ENCODE assay signal across 22 cellular contexts in genomic region chr2:135169900-135170753, GRCh38.
DNase-seq lines count a peak whose midpoint lies in the region; ATAC-seq and TF ChIP-seq lines count a peak whose summit lies in the region.
"Had no signal": no experiment of that assay in that cellular context is flagged by ENCODE, and none has a peak within 500 bp of the region (broad histone marks: within the 10 kb centered on the region; RNA-seq: fewer than 3 reads in every experiment).

No MANE protein-coding gene starts in this region.

- peak in 1 of 3 donors; percentile 44 for DNase-seq in CD4-positive, CD25-positive, alpha-beta regulatory T cell
- DNase-seq in HAP-1 (ENCODE audit: low spot score in 2 of 2): peak; percentile 61 to 74
- no peak for DNase-seq in activated CD4-positive, alpha-beta memory T cell treated with anti-CD3 and anti-CD28 coated beads, Interleukin-2, amount 10 ng/mL, durations not matched to agents 7 days and 5 days
- DNase-seq in effector memory CD8-positive, alpha-beta T cell: no peak
- no peak for DNase-seq in germinal center (ENCODE audit: low spot score)
- DNase-seq in Right ventricle myocardium superior: no peak
- DNase-seq in progenitor cell of endocrine pancreas (ENCODE audit: low spot score, unreplicated experiment): no peak
- DNase-seq: activated CD8-positive, alpha-beta memory T cell treated with anti-CD3 and anti-CD28 coated beads for 24 hours; activated effector memory CD4-positive, alpha-beta T cell treated with anti-CD3 and anti-CD28 coated beads, Interleukin-2, amount 50 U/mL, for 16 hours; body of pancreas; DND-41; HCEC 1CT; MG63; NCI-H2029; NCI-H526 treated with DMSO at 0.1 percent for 48 hours; ovary; sigmoid colon; stimulated activated naive B cell treated with anti-CD40 and anti-IgM and Interleukin-4, amounts not matched to agents 10 μg/mL and 1 μg/mL and 100 μg/mL, for 72 hours had no signal

- no peaks in the 10 kb centered on the region for H3K9me3 ChIP-seq in CD4-positive, CD25-positive, alpha-beta regulatory T cell (ENCODE audit: control insufficient read depth in 2 of 2, low read length in 2 of 2)
- no peaks in the 10 kb centered on the region for H3K9me3 ChIP-seq in HAP-1
- H3K9me3 ChIP-seq: body of pancreas, MG63, ovary, sigmoid colon, tibial nerve had no signal

- H3K9me3 Mint-ChIP-seq in CD4-positive, CD25-positive, alpha-beta regulatory T cell: no peaks in the 10 kb centered on the region
- no peaks in the 10 kb centered on the region for H3K9me3 Mint-ChIP-seq in activated CD4-positive, alpha-beta memory T cell treated with anti-CD3 and anti-CD28 coated beads, Interleukin-2, amount 10 ng/mL, durations not matched to agents 7 days and 5 days
- H3K9me3 Mint-ChIP-seq in effector memory CD8-positive, alpha-beta T cell: no peaks in the 10 kb centered on the region
- H3K9me3 Mint-ChIP-seq in progenitor cell of endocrine pancreas (ENCODE audit: low read depth): no peaks in the 10 kb centered on the region

- H3K27ac ChIP-seq in CD4-positive, CD25-positive, alpha-beta regulatory T cell (ENCODE audit: insufficient read depth, low read length, poor library complexity, severe bottlenecking): no peak overlapping the region
- H3K27ac ChIP-seq: body of pancreas, ovary, sigmoid colon, tibial nerve had no signal

- no peak for TF ChIP-seq CTCF in progenitor cell of endocrine pancreas (IDR thresholded peaks at IDR 0.05; ENCODE audit: unreplicated experiment)

- POLR2A ChIA-PET in activated CD4-positive, alpha-beta memory T cell treated with anti-CD3 and anti-CD28 coated beads, Interleukin-2, amount 10 ng/mL, durations not matched to agents 7 days and 5 days (lab: Charles Lee): interaction anchor here (1.6 kb wide), 1 partner anchor 252 kb away, joined by 3 read pairs; the partner anchor contains the start of gene CCNT2

- H3K4me3 Mint-ChIP-seq in CD4-positive, CD25-positive, alpha-beta regulatory T cell: peak overlapping the region in 1 of 4 donors; percentile 46
- peak overlapping the region; percentile 58 for H3K4me3 Mint-ChIP-seq in activated CD4-positive, alpha-beta memory T cell treated with anti-CD3 and anti-CD28 coated beads, Interleukin-2, amount 10 ng/mL, durations not matched to agents 7 days and 5 days
- peak overlapping the region; percentile 37 to 63 for H3K4me3 Mint-ChIP-seq in effector memory CD8-positive, alpha-beta T cell
- no peak overlapping the region for H3K4me3 Mint-ChIP-seq in progenitor cell of endocrine pancreas (ENCODE audit: low read depth)
- H3K4me3 Mint-ChIP-seq: stimulated activated naive B cell treated with anti-CD40 and anti-IgM and Interleukin-4, amounts not matched to agents 10 μg/mL and 1 μg/mL and 100 μg/mL, for 72 hours had no signal

- no peaks in the 10 kb centered on the region for H3K27me3 ChIP-seq in CD4-positive, CD25-positive, alpha-beta regulatory T cell (ENCODE audit: control insufficient read depth, insufficient read depth, low read length)
- H3K27me3 ChIP-seq in HAP-1 (ENCODE audit: low read depth): no peaks in the 10 kb centered on the region
- H3K27me3 ChIP-seq: body of pancreas, MG63, ovary, sigmoid colon, tibial nerve had no signal

- peak overlapping the region; percentile 40 for H3K4me3 ChIP-seq in CD4-positive, CD25-positive, alpha-beta regulatory T cell (ENCODE audit: low read depth, low read length)
- H3K4me3 ChIP-seq in HAP-1: no peak overlapping the region
- H3K4me3 ChIP-seq: body of pancreas, MG63, ovary, sigmoid colon, tibial nerve had no signal

- H3K27me3 Mint-ChIP-seq in CD4-positive, CD25-positive, alpha-beta regulatory T cell: no peaks in the 10 kb centered on the region
- H3K27me3 Mint-ChIP-seq in activated CD4-positive, alpha-beta memory T cell treated with anti-CD3 and anti-CD28 coated beads, Interleukin-2, amount 10 ng/mL, durations not matched to agents 7 days and 5 days: no peaks in the 10 kb centered on the region
- no peaks in the 10 kb centered on the region for H3K27me3 Mint-ChIP-seq in effector memory CD8-positive, alpha-beta T cell
- no peaks in the 10 kb centered on the region for H3K27me3 Mint-ChIP-seq in progenitor cell of endocrine pancreas
- H3K27me3 Mint-ChIP-seq: stimulated activated naive B cell treated with anti-CD40 and anti-IgM and Interleukin-4, amounts not matched to agents 10 μg/mL and 1 μg/mL and 100 μg/mL, for 72 hours had no signal

- peaks cover 0 to 11% (median 6%) of the 10 kb centered on the region in 4 donors for H3K4me1 Mint-ChIP-seq in CD4-positive, CD25-positive, alpha-beta regulatory T cell
- peaks cover 9% of the 10 kb centered on the region for H3K4me1 Mint-ChIP-seq in activated CD4-positive, alpha-beta memory T cell treated with anti-CD3 and anti-CD28 coated beads, Interleukin-2, amount 10 ng/mL, durations not matched to agents 7 days and 5 days
- H3K4me1 Mint-ChIP-seq in effector memory CD8-positive, alpha-beta T cell (ENCODE audit: low read depth in 2 of 2): peaks cover 0 to 3% of the 10 kb centered on the region in 2 donors
- H3K4me1 Mint-ChIP-seq in progenitor cell of endocrine pancreas (ENCODE audit: low read depth): no peaks in the 10 kb centered on the region

- H3K4me1 ChIP-seq in CD4-positive, CD25-positive, alpha-beta regulatory T cell (ENCODE audit: control insufficient read depth, insufficient read depth, low read length, poor library complexity, severe bottlenecking): no peaks in the 10 kb centered on the region
- H3K4me1 ChIP-seq in HAP-1: peaks cover 24% of the 10 kb centered on the region
- H3K4me1 ChIP-seq: body of pancreas, sigmoid colon, tibial nerve had no signal

- CTCF ChIA-PET in activated CD4-positive, alpha-beta memory T cell treated with anti-CD3 and anti-CD28 coated beads, Interleukin-2, amount 10 ng/mL, durations not matched to agents 7 days and 5 days (lab: Charles Lee): no interaction called here

- intact Hi-C loops in Right ventricle myocardium superior (cut with DNase I): no loop called here

- peaks cover 52% of the 10 kb centered on the region for H3K36me3 Mint-ChIP-seq in CD4-positive, CD25-positive, alpha-beta regulatory T cell
- peaks cover 55% of the 10 kb centered on the region for H3K36me3 Mint-ChIP-seq in activated CD4-positive, alpha-beta memory T cell treated with anti-CD3 and anti-CD28 coated beads, Interleukin-2, amount 10 ng/mL, durations not matched to agents 7 days and 5 days (ENCODE audit: low read depth)
- peaks cover 16% of the 10 kb centered on the region for H3K36me3 Mint-ChIP-seq in effector memory CD8-positive, alpha-beta T cell (ENCODE audit: insufficient read depth)
- peaks cover 32% of the 10 kb centered on the region for H3K36me3 Mint-ChIP-seq in progenitor cell of endocrine pancreas (ENCODE audit: insufficient read depth)

- in situ Hi-C loops in HAP-1 (cut with MboI; ENCODE audit: low sequenced_read_pairs): no loop called here

- peak overlapping the region in 2 of 3 donors; percentile 34 to 52 for H3K27ac Mint-ChIP-seq in CD4-positive, CD25-positive, alpha-beta regulatory T cell
- H3K27ac Mint-ChIP-seq in activated CD4-positive, alpha-beta memory T cell treated with anti-CD3 and anti-CD28 coated beads, Interleukin-2, amount 10 ng/mL, durations not matched to agents 7 days and 5 days: peak overlapping the region; percentile 46
- H3K27ac Mint-ChIP-seq in effector memory CD8-positive, alpha-beta T cell: peak overlapping the region; percentile 51 to 88
- no peak overlapping the region for H3K27ac Mint-ChIP-seq in progenitor cell of endocrine pancreas

- ATAC-seq in CD4-positive, CD25-positive, alpha-beta regulatory T cell (ENCODE audit: low read depth in 2 of 2): no peak
- ATAC-seq in effector memory CD8-positive, alpha-beta T cell (replicated peaks): no peak
- ATAC-seq in Right ventricle myocardium superior (ENCODE audit: poor library complexity) (no peak), HG03457 (IDR thresholded peaks at IDR 0.05; ENCODE audit: unreplicated experiment) (no peak)
- ATAC-seq: body of pancreas; HepG2; Right ventricle myocardium inferior; stimulated activated naive B cell treated with anti-CD40 and anti-IgM and Interleukin-4, amounts not matched to agents 10 μg/mL and 1 μg/mL and 100 μg/mL, for 72 hours had no signal

- H3K36me3 ChIP-seq in CD4-positive, CD25-positive, alpha-beta regulatory T cell (ENCODE audit: control insufficient read depth, insufficient read depth, low read length): peaks cover 70% of the 10 kb centered on the region
- peaks cover 22% of the 10 kb centered on the region for H3K36me3 ChIP-seq in HAP-1 (replicated peaks)
- H3K36me3 ChIP-seq: ovary had no signal

Comparison
In these comparisons a context has a peak if more than half of its experiments do, and no peak if none do; other contexts are left out.
1. DNase-seq: peak in HAP-1 (2 of 2); none in activated CD4-positive, alpha-beta memory T cell treated with anti-CD3 and anti-CD28 coated beads, Interleukin-2, amount 10 ng/mL, durations not matched to agents 7 days and 5 days (single experiment), effector memory CD8-positive, alpha-beta T cell (0 of 3), germinal center (single experiment), Right ventricle myocardium superior (single experiment) and progenitor cell of endocrine pancreas (single experiment).